14 cellular contexts compared by ENCODE assay signal in genomic region chr2:57842531-57842930, GRCh38.
DNase-seq lines count a peak whose midpoint lies in the region; ATAC-seq and TF ChIP-seq lines count a peak whose summit lies in the region.
"Had no signal": no experiment of that assay in that cellular context is flagged by ENCODE, and none has a peak within 500 bp of the region (broad histone marks: within the 10 kb centered on the region; RNA-seq: fewer than 3 reads in every experiment).

No MANE protein-coding gene starts in this region.

- no peak for TF ChIP-seq EP300 in suprapubic skin (IDR thresholded peaks at IDR 0.05)

- DNase-seq in AG08396 (ENCODE audit: low spot score) (peak; percentile 4), HK-2 (ENCODE audit: unreplicated experiment) (peak; percentile 24), SW480 (ENCODE audit: low spot score) (peak; percentile 83), fibroblast of peridontal ligament (ENCODE audit: extremely low read depth) (peak; percentile 61), COR-L47 (lab: John Stamatoyannopoulos, UW) (no peak), suprapubic skin (ENCODE audit: low spot score in 2 of 2) (no peak), OCI-M2 (lab: John Stamatoyannopoulos, UW; ENCODE audit: unreplicated experiment) (no peak)
- DNase-seq: activated effector memory CD4-positive, alpha-beta T cell treated with Interleukin-2 at 50 U/mL for 16 hours; esophagus squamous epithelium; left ventricle myocardium superior; naive B cell; NCI-H1105 treated with DMSO at 0.1 percent for 48 hours; SK-N-SH had no signal

- no peak for TF ChIP-seq POLR2A in suprapubic skin (IDR thresholded peaks at IDR 0.05)

- H3K4me1 ChIP-seq in suprapubic skin = no peaks in the 10 kb centered on the region
- H3K4me1 ChIP-seq: esophagus squamous epithelium had no signal

- no peak for TF ChIP-seq CTCF in suprapubic skin (IDR thresholded peaks at IDR 0.05)

- no peak overlapping the region for H3K27ac ChIP-seq in suprapubic skin
- H3K27ac ChIP-seq: esophagus squamous epithelium had no signal

- 100% methylated on average over 1 of the region's 1 CpG for WGBS in suprapubic skin

- no peak overlapping the region for H3K4me3 ChIP-seq in suprapubic skin
- H3K4me3 ChIP-seq: esophagus squamous epithelium had no signal

- H3K9me3 ChIP-seq in suprapubic skin = no peaks in the 10 kb centered on the region
- H3K9me3 ChIP-seq: esophagus squamous epithelium, SK-N-SH had no signal

- H3K36me3 ChIP-seq in suprapubic skin = no peaks in the 10 kb centered on the region
- H3K36me3 ChIP-seq: esophagus squamous epithelium had no signal

- no peaks in the 10 kb centered on the region for H3K27me3 ChIP-seq in suprapubic skin
- H3K27me3 ChIP-seq: esophagus squamous epithelium had no signal

- ATAC-seq in GM21423 (IDR thresholded peaks at IDR 0.05; ENCODE audit: unreplicated experiment) = no peak
- ATAC-seq: left ventricle myocardium superior had no signal

Comparison
In these comparisons a context has a peak if more than half of its experiments do, and no peak if none do; other contexts are left out.
1. DNase-seq: peak in AG08396 (single experiment), HK-2 (single experiment), SW480 (single experiment) and fibroblast of peridontal ligament (single experiment); none in COR-L47 (single experiment), suprapubic skin (0 of 2) and OCI-M2 (single experiment).